ENCODE assay signal across 27 cellular contexts in genomic region chr17:74816883-74817620, GRCh38.
"Had no signal": no experiment of that assay in that cellular context is flagged by ENCODE, and none has a peak within 500 bp of the region (broad histone marks: within the 10 kb centered on the region; RNA-seq: fewer than 3 reads in every experiment).

No MANE protein-coding gene starts in this region.

- H3K4me1 ChIP-seq: body of pancreas, gastrocnemius medialis, uterus had no signal

- H3K27me3 ChIP-seq: adrenal gland, body of pancreas, gastrocnemius medialis, ovary, uterus had no signal

- DNase-seq: activated CD4-positive, alpha-beta memory T cell treated with anti-CD3 and anti-CD28 coated beads for 36 hours; activated CD4-positive, alpha-beta T cell treated with anti-CD3 and anti-CD28 coated beads, Interleukin-2, amount 10 ng/mL, durations not matched to agents 24 days and 14 days; activated CD4-positive, CD25-positive, alpha-beta regulatory T cell treated with anti-CD3 and anti-CD28 coated beads, Interleukin-2, amount 50 U/mL, for 72 hours; activated CD8-positive, alpha-beta memory T cell treated with anti-CD3 and anti-CD28 coated beads, Interleukin-2, amount 50 U/mL, for 4 hours; activated effector memory CD4-positive, alpha-beta T cell treated with anti-CD3 and anti-CD28 coated beads, Interleukin-2, amount 50 U/mL, for 16 hours; activated naive CD4-positive, alpha-beta T cell treated with anti-CD3 and anti-CD28 coated beads for 36 hours; activated naive CD8-positive, alpha-beta T cell treated with anti-CD3 and anti-CD28 coated beads for 36 hours; activated T-cell treated with anti-CD3 and anti-CD28 coated beads, Interleukin-2, amount 50 U/mL, for 1 hour; adrenal gland; aorta; body of pancreas; cerebellar nuclear complex; cortex of kidney; effector memory CD8-positive, alpha-beta T cell; erythroblast; gastrocnemius medialis; head of caudate nucleus; hypothalamus; immature natural killer cell; kidney; left colon; naive thymus-derived CD4-positive, alpha-beta T cell; ovary; small intestine; stimulated activated CD4-positive, alpha-beta T cell treated with anti-CD3 and anti-CD28 coated beads, Interleukin-4, amount 100 ng/mL, for 24 hours; stimulated activated naive CD8-positive, alpha-beta T cell treated with anti-CD3 and anti-CD28 coated beads, Interleukin-15, amount 100 ng/mL, for 72 hours; uterus had no signal

- H3K4me3 ChIP-seq: adrenal gland, body of pancreas, gastrocnemius medialis, ovary, uterus had no signal

- H3K9me3 ChIP-seq: adrenal gland, body of pancreas, gastrocnemius medialis, ovary, uterus had no signal

- H3K36me3 ChIP-seq: adrenal gland, ovary, uterus had no signal

- H3K27ac ChIP-seq: adrenal gland, body of pancreas, gastrocnemius medialis, ovary, uterus had no signal
